ENCODE assay signal across 10 cellular contexts in the genomic region with DNA sequence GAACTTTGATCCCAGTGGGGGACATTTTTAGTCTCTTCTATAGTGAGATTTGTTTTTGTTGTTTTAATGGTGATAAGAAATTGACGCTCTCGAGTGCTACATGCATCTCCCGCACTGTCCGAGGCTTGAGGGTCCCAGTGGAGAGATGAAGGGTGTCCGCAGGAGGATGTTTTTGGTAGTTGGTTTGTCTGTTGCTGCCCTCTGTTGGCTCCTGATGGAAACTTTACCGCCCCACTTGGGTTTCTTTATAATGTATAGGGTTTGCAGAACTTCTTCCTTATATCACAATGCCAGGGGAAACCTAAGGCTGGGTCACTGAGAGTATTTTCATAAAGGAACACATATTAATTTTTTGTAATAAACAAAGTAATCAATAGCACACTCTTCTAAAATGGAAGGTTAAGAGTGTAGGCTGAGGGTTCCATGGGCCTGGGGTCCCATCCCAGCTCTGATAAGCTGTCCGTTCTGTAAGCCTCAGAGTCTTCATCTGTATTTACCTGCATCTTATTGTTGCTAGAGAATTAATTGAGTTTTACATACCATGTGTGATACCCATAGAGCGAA.
DNase-seq lines count a peak whose midpoint lies in the region; ATAC-seq and TF ChIP-seq lines count a peak whose summit lies in the region.
"Had no signal": no experiment of that assay in that cellular context is flagged by ENCODE, and none has a peak within 500 bp of the region (broad histone marks: within the 10 kb centered on the region; RNA-seq: fewer than 3 reads in every experiment).

No MANE protein-coding gene starts in this region.

- H3K9me3 Mint-ChIP-seq in activated T-cell treated with anti-CD3 and anti-CD28 coated beads, Interleukin-2, amount 50 U/mL, for 24 hours, result no peaks in the 10 kb centered on the region
- peaks cover 0 to 3% (median 0%) of the 10 kb centered on the region in 11 donors for H3K9me3 Mint-ChIP-seq in naive thymus-derived CD4-positive, alpha-beta T cell
- H3K9me3 Mint-ChIP-seq: stimulated activated naive B cell treated with anti-CD40 and anti-IgM and Interleukin-4, amounts not matched to agents 10 μg/mL and 1 μg/mL and 100 μg/mL, for 72 hours had no signal

- no peaks in the 10 kb centered on the region for H3K9me3 ChIP-seq in DOHH2 (ENCODE audit: control insufficient read depth, insufficient read depth, low read length)
- no peaks in the 10 kb centered on the region for H3K9me3 ChIP-seq in naive thymus-derived CD4-positive, alpha-beta T cell (ENCODE audit: control insufficient read depth in 2 of 3, low read length in 3 of 3)

- peak; percentile 60 for TF ChIP-seq CTCF in DOHH2 (IDR thresholded peaks at IDR 0.05; ENCODE audit: low read depth, low read length, poor library complexity, severe bottlenecking)

- H3K27me3 Mint-ChIP-seq in activated T-cell treated with anti-CD3 and anti-CD28 coated beads, Interleukin-2, amount 50 U/mL, for 24 hours, result no peaks in the 10 kb centered on the region
- peaks cover 0 to 15% (median 2%) of the 10 kb centered on the region in 5 donors for H3K27me3 Mint-ChIP-seq in naive thymus-derived CD4-positive, alpha-beta T cell
- H3K27me3 Mint-ChIP-seq: stimulated activated naive B cell treated with anti-CD40 and anti-IgM and Interleukin-4, amounts not matched to agents 10 μg/mL and 1 μg/mL and 100 μg/mL, for 72 hours had no signal

- no peaks in the 10 kb centered on the region for H3F3A ChIP-seq in DOHH2 (ENCODE audit: control insufficient read depth, insufficient read depth)

- H3K4me3 ChIP-seq in DOHH2 (ENCODE audit: low read length), result no peak overlapping the region
- H3K4me3 ChIP-seq in naive thymus-derived CD4-positive, alpha-beta T cell (ENCODE audit: low read length), result no peak overlapping the region

- no peak overlapping the region for H3K4me2 ChIP-seq in DOHH2 (ENCODE audit: low read length)

- no peaks in the 10 kb centered on the region for H4K20me1 ChIP-seq in DOHH2 (ENCODE audit: control insufficient read depth, insufficient read depth, low read depth, low read length)

- no peaks in the 10 kb centered on the region for H3K79me2 ChIP-seq in DOHH2 (ENCODE audit: control insufficient read depth, low read length)

- POLR2A ChIA-PET in HEK293T (lab: Yijun Ruan, JAX), result no interaction called here
- POLR2A ChIA-PET in naive thymus-derived CD4-positive, alpha-beta T cell (lab: Charles Lee), result no interaction called here

- no peak overlapping the region for H3K4me3 Mint-ChIP-seq in activated T-cell treated with anti-CD3 and anti-CD28 coated beads, Interleukin-2, amount 50 U/mL, for 24 hours
- no peak overlapping the region for H3K4me3 Mint-ChIP-seq in naive thymus-derived CD4-positive, alpha-beta T cell
- H3K4me3 Mint-ChIP-seq: stimulated activated naive B cell treated with anti-CD40 and anti-IgM and Interleukin-4, amounts not matched to agents 10 μg/mL and 1 μg/mL and 100 μg/mL, for 72 hours had no signal

- ATAC-seq in left colon, result peak; percentile 44
- no peak for ATAC-seq in GM21576 (IDR thresholded peaks at IDR 0.05; ENCODE audit: unreplicated experiment)
- ATAC-seq in naive thymus-derived CD4-positive, alpha-beta T cell, result no peak
- ATAC-seq: stimulated activated naive B cell treated with anti-CD40 and anti-IgM and Interleukin-4, amounts not matched to agents 10 μg/mL and 1 μg/mL and 100 μg/mL, for 72 hours had no signal

- H3K4me1 ChIP-seq in DOHH2 (ENCODE audit: control insufficient read depth, low read length), result no peaks in the 10 kb centered on the region
- H3K4me1 ChIP-seq in naive thymus-derived CD4-positive, alpha-beta T cell (ENCODE audit: control insufficient read depth in 2 of 2, insufficient read depth in 2 of 2, low read length in 2 of 2), result no peaks in the 10 kb centered on the region

- H3K36me3 Mint-ChIP-seq in activated T-cell treated with anti-CD3 and anti-CD28 coated beads, Interleukin-2, amount 50 U/mL, for 24 hours (ENCODE audit: low read depth), result no peaks in the 10 kb centered on the region
- no peaks in the 10 kb centered on the region for H3K36me3 Mint-ChIP-seq in naive thymus-derived CD4-positive, alpha-beta T cell
- H3K36me3 Mint-ChIP-seq: stimulated activated naive B cell treated with anti-CD40 and anti-IgM and Interleukin-4, amounts not matched to agents 10 μg/mL and 1 μg/mL and 100 μg/mL, for 72 hours had no signal

- no peaks in the 10 kb centered on the region for H3K9me2 ChIP-seq in DOHH2 (replicated peaks; ENCODE audit: control insufficient read depth, low read length)

- H3K27ac ChIP-seq in DOHH2 (ENCODE audit: low read depth, low read length), result no peak overlapping the region
- H3K27ac ChIP-seq in naive thymus-derived CD4-positive, alpha-beta T cell (ENCODE audit: low read depth, low read length), result no peak overlapping the region

- DNase-seq in HEK293T (ENCODE audit: extremely low spot score) (peak; percentile 53), UCSD-AML1 (lab: John Stamatoyannopoulos, UW; ENCODE audit: unreplicated experiment) (peak; percentile 9), left colon (no peak), NCI-H1417 treated with DMSO at 0.1 percent for 48 hours (lab: John Stamatoyannopoulos, UW) (no peak)
- no peak for DNase-seq in activated T-cell treated with anti-CD3 and anti-CD28 coated beads, Interleukin-2, amount 50 U/mL, for 24 hours
- no peak for DNase-seq in naive thymus-derived CD4-positive, alpha-beta T cell
- DNase-seq: activated T-cell treated with anti-CD3 and anti-CD28 coated beads for 4 hours; stimulated activated naive B cell treated with anti-CD40 and anti-IgM and Interleukin-4, amounts not matched to agents 10 μg/mL and 1 μg/mL and 100 μg/mL, for 72 hours had no signal

- intact Hi-C loops in left colon (cut with DNase I, micrococcal nuclease), result no loop called here
- intact Hi-C loops in naive thymus-derived CD4-positive, alpha-beta T cell (cut with micrococcal nuclease), result loop anchor here in 1 of 2 donors (1.0 to 2.0 kb wide), 2 partner anchors 226 to 358 kb away; no protein-coding TSS in a partner anchor

- no peaks in the 10 kb centered on the region for H3K4me1 Mint-ChIP-seq in activated T-cell treated with anti-CD3 and anti-CD28 coated beads, Interleukin-2, amount 50 U/mL, for 24 hours (ENCODE audit: low read depth)
- H3K4me1 Mint-ChIP-seq in naive thymus-derived CD4-positive, alpha-beta T cell, result no peaks in the 10 kb centered on the region
- H3K4me1 Mint-ChIP-seq: stimulated activated naive B cell treated with anti-CD40 and anti-IgM and Interleukin-4, amounts not matched to agents 10 μg/mL and 1 μg/mL and 100 μg/mL, for 72 hours had no signal

- H3K27me3 ChIP-seq in DOHH2 (ENCODE audit: control insufficient read depth, low read length), result no peaks in the 10 kb centered on the region
- no peaks in the 10 kb centered on the region for H3K27me3 ChIP-seq in naive thymus-derived CD4-positive, alpha-beta T cell (ENCODE audit: control insufficient read depth in 2 of 2, insufficient read depth in 2 of 2, low read length in 2 of 2)

- H3K36me3 ChIP-seq in DOHH2 (ENCODE audit: control insufficient read depth, low read length), result peaks cover 14% of the 10 kb centered on the region
- H3K36me3 ChIP-seq in naive thymus-derived CD4-positive, alpha-beta T cell (ENCODE audit: control insufficient read depth in 2 of 3, insufficient read depth in 3 of 3, low read length in 3 of 3), result no peaks in the 10 kb centered on the region

- CTCF ChIA-PET in HEK293T (lab: Yijun Ruan, JAX), result interaction anchor here (1.0 to 1.3 kb wide), 2 partner anchors 226 to 228 kb away, joined by 3 to 4 read pairs; no protein-coding TSS in a partner anchor
- CTCF ChIA-PET in naive thymus-derived CD4-positive, alpha-beta T cell (lab: Charles Lee), result no interaction called here

- no peak overlapping the region for H3K27ac Mint-ChIP-seq in activated T-cell treated with anti-CD3 and anti-CD28 coated beads, Interleukin-2, amount 50 U/mL, for 24 hours
- no peak overlapping the region for H3K27ac Mint-ChIP-seq in naive thymus-derived CD4-positive, alpha-beta T cell
- H3K27ac Mint-ChIP-seq: stimulated activated naive B cell treated with anti-CD40 and anti-IgM and Interleukin-4, amounts not matched to agents 10 μg/mL and 1 μg/mL and 100 μg/mL, for 72 hours had no signal

TF ChIP-seq in HEK293T, 16 proteins besides CTCF, POLR2A, EP300 and RAD21:
- TF ChIP-seq FOXM1 (IDR thresholded peaks at IDR 0.05; ENCODE audit: borderline replicate concordance), result no peak
- TF ChIP-seq FOXA1 (IDR thresholded peaks at IDR 0.05), result no peak
- TF ChIP-seq FOXK2 (IDR thresholded peaks at IDR 0.05), result no peak
- no peak for TF ChIP-seq ZNF384 (IDR thresholded peaks at IDR 0.05)
- no peak for TF ChIP-seq SUZ12 (IDR thresholded peaks at IDR 0.05)

Comparison
In these comparisons a context has a peak if more than half of its experiments do, and no peak if none do; other contexts are left out.
1. DNase-seq: peak in HEK293T (single experiment) and UCSD-AML1 (single experiment); none in left colon (0 of 2), activated T-cell treated with anti-CD3 and anti-CD28 coated beads, Interleukin-2, amount 50 U/mL, for 24 hours (single experiment), NCI-H1417 treated with DMSO at 0.1 percent for 48 hours (single experiment) and naive thymus-derived CD4-positive, alpha-beta T cell (0 of 9).